8 cellular contexts compared by ENCODE assay signal in the genomic region with DNA sequence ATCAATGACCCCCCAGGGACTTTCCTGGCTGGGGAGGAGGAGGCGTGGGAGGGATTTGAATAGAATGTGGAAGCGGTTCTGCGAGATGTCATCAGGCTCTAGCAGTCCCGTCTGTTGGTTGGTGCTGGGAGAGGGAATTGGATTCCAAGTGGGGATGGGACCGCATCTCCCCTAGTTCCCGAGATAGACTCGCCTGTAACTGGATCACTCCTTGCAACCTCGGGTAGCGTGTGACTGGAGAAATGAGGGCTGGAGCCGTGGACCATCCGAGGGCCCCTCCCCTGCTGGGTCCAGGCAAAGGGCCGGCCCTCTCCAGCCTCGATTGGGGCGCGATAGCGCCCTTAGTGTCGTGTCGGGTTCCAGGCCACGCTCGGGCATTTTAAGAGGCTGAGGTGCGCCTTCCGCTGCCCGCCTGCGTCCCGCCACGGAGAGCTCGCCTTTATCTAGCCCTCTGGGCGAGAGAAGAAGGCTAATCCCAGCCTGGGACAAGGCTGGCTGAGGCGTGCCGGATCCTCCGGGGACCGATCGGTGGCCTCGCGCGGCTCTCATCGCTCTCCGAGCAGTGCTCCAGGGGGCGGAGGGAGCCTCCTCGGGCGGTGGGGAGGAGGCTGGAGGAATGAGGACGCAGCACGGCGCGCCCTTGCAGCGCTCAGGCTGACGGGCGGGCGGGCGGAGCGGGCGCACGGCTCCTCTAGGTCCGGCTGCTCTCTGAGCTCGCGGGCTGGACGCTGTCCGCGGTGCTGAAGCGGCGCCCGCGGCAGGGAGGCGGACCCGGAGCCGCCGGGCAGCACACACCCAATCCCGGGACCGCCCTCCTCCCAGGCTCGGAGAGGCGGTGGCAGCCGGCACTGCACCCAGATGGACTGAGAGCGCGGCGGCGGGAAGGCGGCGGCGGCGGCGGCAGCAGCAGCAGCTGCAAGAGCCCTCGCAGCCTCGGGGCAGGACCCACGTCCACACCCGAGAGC.
DNase-seq lines count a peak whose midpoint lies in the region; ATAC-seq and TF ChIP-seq lines count a peak whose summit lies in the region.

No MANE protein-coding gene starts in this region.

- DNase-seq in AG08395 (ENCODE audit: low spot score): peak; percentile 93
- DNase-seq in GM20000 (ENCODE audit: low spot score): peak; percentile 86
- DNase-seq in NCI-H2227 treated with DMSO at 0.1 percent for 48 hours (lab: John Stamatoyannopoulos, UW): peak; percentile 41
- peak; percentile 77 for DNase-seq in activated CD4-positive, alpha-beta T cell treated with anti-CD3 and anti-CD28 coated beads, Interleukin-2, amount 10 ng/mL, durations not matched to agents 7 days and 5 days
- peak; percentile 37 for DNase-seq in cortex of kidney (lab: John Stamatoyannopoulos, UW)
- peak; percentile 57 for DNase-seq in kidney epithelial cell (ENCODE audit: low read depth)
- peak; percentile 56 to 60 for DNase-seq in stimulated activated CD4-positive, alpha-beta T cell treated with anti-CD3 and anti-CD28 coated beads, Interleukin-15, amount 100 ng/mL, for 48 hours (ENCODE audit: low read depth in 2 of 2)

- H3K27me3 ChIP-seq in kidney epithelial cell (ENCODE audit: control insufficient read depth, insufficient read depth, low read length): peaks cover 32% of the 10 kb centered on the region

- no peak for ATAC-seq in HG02970 (IDR thresholded peaks at IDR 0.05; ENCODE audit: low FRiP score, unreplicated experiment)

- no peak overlapping the region for H3K4me3 ChIP-seq in kidney epithelial cell (ENCODE audit: low read depth, low read length)

- peaks cover 8% of the 10 kb centered on the region for H3K4me1 Mint-ChIP-seq in activated CD4-positive, alpha-beta T cell treated with anti-CD3 and anti-CD28 coated beads, Interleukin-2, amount 10 ng/mL, durations not matched to agents 7 days and 5 days

- H3K27me3 Mint-ChIP-seq in activated CD4-positive, alpha-beta T cell treated with anti-CD3 and anti-CD28 coated beads, Interleukin-2, amount 10 ng/mL, durations not matched to agents 7 days and 5 days: peaks cover 31% of the 10 kb centered on the region

- POLR2A ChIA-PET in activated CD4-positive, alpha-beta T cell treated with anti-CD3 and anti-CD28 coated beads, Interleukin-2, amount 10 ng/mL, durations not matched to agents 7 days and 5 days (lab: Charles Lee): no interaction called here

- no peaks in the 10 kb centered on the region for H3K36me3 Mint-ChIP-seq in activated CD4-positive, alpha-beta T cell treated with anti-CD3 and anti-CD28 coated beads, Interleukin-2, amount 10 ng/mL, durations not matched to agents 7 days and 5 days (ENCODE audit: low read depth)

- H3K36me3 ChIP-seq in kidney epithelial cell (ENCODE audit: control insufficient read depth, insufficient read depth, low read length): no peaks in the 10 kb centered on the region

- H3K27ac Mint-ChIP-seq in activated CD4-positive, alpha-beta T cell treated with anti-CD3 and anti-CD28 coated beads, Interleukin-2, amount 10 ng/mL, durations not matched to agents 7 days and 5 days: no peak overlapping the region

- no peaks in the 10 kb centered on the region for H3K9me3 Mint-ChIP-seq in activated CD4-positive, alpha-beta T cell treated with anti-CD3 and anti-CD28 coated beads, Interleukin-2, amount 10 ng/mL, durations not matched to agents 7 days and 5 days

- no peak overlapping the region for H3K4me3 Mint-ChIP-seq in activated CD4-positive, alpha-beta T cell treated with anti-CD3 and anti-CD28 coated beads, Interleukin-2, amount 10 ng/mL, durations not matched to agents 7 days and 5 days

- TF ChIP-seq CTCF in GM20000 (IDR thresholded peaks at IDR 0.05; ENCODE audit: extremely low read depth, missing control alignments) (no peak), kidney epithelial cell (IDR thresholded peaks at IDR 0.05; ENCODE audit: insufficient read depth, low read length, poor library complexity, severe bottlenecking) (no peak)

- CTCF ChIA-PET in activated CD4-positive, alpha-beta T cell treated with anti-CD3 and anti-CD28 coated beads, Interleukin-2, amount 10 ng/mL, durations not matched to agents 7 days and 5 days (lab: Charles Lee): no interaction called here

Comparison
In these comparisons a context has a peak if more than half of its experiments do, and no peak if none do; other contexts are left out.
1. DNase-seq: peak in every context shown above with its lines; median percentile 93 in AG08395; 86 in GM20000; 77 in activated CD4-positive, alpha-beta T cell treated with anti-CD3 and anti-CD28 coated beads, Interleukin-2, amount 10 ng/mL, durations not matched to agents 7 days and 5 days; 58 in stimulated activated CD4-positive, alpha-beta T cell treated with anti-CD3 and anti-CD28 coated beads, Interleukin-15, amount 100 ng/mL, for 48 hours; 57 in kidney epithelial cell; 41 in NCI-H2227 treated with DMSO at 0.1 percent for 48 hours; 37 in cortex of kidney.